1 cellular context compared by ENCODE assay signal in genomic region chr5:33808699-33809098, GRCh38.
TF ChIP-seq lines count a peak whose summit lies in the region.

No MANE protein-coding gene starts in this region.

TF ChIP-seq in GM23338, 12 proteins besides CTCF, POLR2A, EP300 and RAD21 (continued from another document):
- TF ChIP-seq ZNF462 (CRISPR knock-in tag; IDR thresholded peaks at IDR 0.05) (no peak), JUNB (IDR thresholded peaks at IDR 0.05; ENCODE audit: unreplicated experiment) (no peak), STAT1 (IDR thresholded peaks at IDR 0.05; ENCODE audit: unreplicated experiment) (no peak), REST (IDR thresholded peaks at IDR 0.05; ENCODE audit: unreplicated experiment) (no peak), CREB1 (CRISPR knock-in tag; IDR thresholded peaks at IDR 0.05; ENCODE audit: low read depth) (no peak), ETS1 (IDR thresholded peaks at IDR 0.05) (no peak), EZH2phosphoT487 (IDR thresholded peaks at IDR 0.05; ENCODE audit: unreplicated experiment) (no peak)
